1 cellular context compared by ENCODE assay signal in genomic region chr7:46145412-46145811, GRCh38.
TF ChIP-seq lines count a peak whose summit lies in the region.

No MANE protein-coding gene starts in this region.

TF ChIP-seq in HepG2, 621 proteins besides CTCF, POLR2A, EP300 and RAD21 (continued from another document and continues in another):
- TF ChIP-seq GATAD2A (CRISPR knock-in tag; IDR thresholded peaks at IDR 0.05) (0 out of 2 replicates have a peak, but pooled peaks have one; percentile 19), TEAD3 (CRISPR knock-in tag; optimal IDR thresholded peaks at IDR 0.05; ENCODE audit: borderline replicate concordance) (peak; percentile 99), SYNCRIP (IDR thresholded peaks at IDR 0.05; ENCODE audit: insufficient read depth, low read depth, low read length) (no peak), SRSF4 (IDR thresholded peaks at IDR 0.05; ENCODE audit: low read depth, low read length, poor library complexity, severe bottlenecking) (no peak), SOX13 (IDR thresholded peaks at IDR 0.05) (no peak), SOX13 (CRISPR knock-in tag; conservative IDR thresholded peaks at IDR 0.05 in 1 of 2, IDR thresholded peaks at IDR 0.05 in 1 of 2) (0 out of 4 replicates have a peak, but pooled peaks of 1 of the 2 experiments have one; percentile 27), SMC3 (IDR thresholded peaks at IDR 0.05; ENCODE audit: low read length) (no peak; the same call in 1 of the 2 replicates), MXD4 (CRISPR knock-in tag; IDR thresholded peaks at IDR 0.05) (no peak), SP1 (IDR thresholded peaks at IDR 0.05) (no peak), SP1 (CRISPR knock-in tag; IDR thresholded peaks at IDR 0.05) (no peak), TGIF2 (CRISPR knock-in tag; IDR thresholded peaks at IDR 0.05) (no peak), ZNF432 (CRISPR knock-in tag; IDR thresholded peaks at IDR 0.05; ENCODE audit: borderline replicate concordance) (no peak), POLR2G (IDR thresholded peaks at IDR 0.05; ENCODE audit: low read depth, low read length) (no peak), ZNF747 (CRISPR knock-in tag; IDR thresholded peaks at IDR 0.05; ENCODE audit: borderline replicate concordance) (no peak), PRDM15 (CRISPR knock-in tag; IDR thresholded peaks at IDR 0.05) (no peak), ZSCAN20 (CRISPR knock-in tag; IDR thresholded peaks at IDR 0.05; ENCODE audit: borderline replicate concordance) (no peak), PRDM10 (CRISPR knock-in tag; IDR thresholded peaks at IDR 0.05; ENCODE audit: low read depth) (no peak), STAT6 (CRISPR knock-in tag; IDR thresholded peaks at IDR 0.05; ENCODE audit: borderline replicate concordance) (no peak), ZNF281 (CRISPR knock-in tag; IDR thresholded peaks at IDR 0.05; ENCODE audit: borderline replicate concordance) (0 out of 2 replicates have a peak, but pooled peaks have one; percentile 11), ARID5B (CRISPR knock-in tag; IDR thresholded peaks at IDR 0.05) (peak; percentile 61), TRAFD1 (CRISPR knock-in tag; IDR thresholded peaks at IDR 0.05; ENCODE audit: borderline replicate concordance) (no peak), ZNF704 (CRISPR knock-in tag; IDR thresholded peaks at IDR 0.05; ENCODE audit: borderline replicate concordance) (no peak), CEBPB (IDR thresholded peaks at IDR 0.05; ENCODE audit: borderline replicate concordance, low read depth, low read length) (peak; percentile 77; the same call in 1 of the 2 replicates), THAP8 (CRISPR knock-in tag; IDR thresholded peaks at IDR 0.05; ENCODE audit: borderline replicate concordance) (no peak), JDP2 (CRISPR knock-in tag; IDR thresholded peaks at IDR 0.05; ENCODE audit: borderline replicate concordance) (no peak), SIN3A (IDR thresholded peaks at IDR 0.05; ENCODE audit: borderline replicate concordance, low read depth, low read length) (no peak), ZNF839 (CRISPR knock-in tag; IDR thresholded peaks at IDR 0.05; ENCODE audit: borderline replicate concordance) (no peak), PCBP1 (IDR thresholded peaks at IDR 0.05; ENCODE audit: borderline replicate concordance, low read depth, low read length) (no peak), U2AF2 (IDR thresholded peaks at IDR 0.05; ENCODE audit: low read depth, low read length) (no peak), CENPX (CRISPR knock-in tag; IDR thresholded peaks at IDR 0.05) (no peak), SP5 (CRISPR knock-in tag; IDR thresholded peaks at IDR 0.05; ENCODE audit: borderline replicate concordance, low read depth) (no peak), BORCS8-MEF2B (CRISPR knock-in tag; IDR thresholded peaks at IDR 0.05) (no peak), RNF219 (CRISPR knock-in tag; IDR thresholded peaks at IDR 0.05) (no peak)
